Comparison of ENCODE assay signal across 16 cellular contexts in genomic region chr1:13697738-13698137, GRCh38. TPM values are rescaled to one million over a fixed set of nuclear protein-coding genes. Genes with fewer than 3 reads are reported as not detected.
DNase-seq lines count a peak whose midpoint lies in the region; ATAC-seq and TF ChIP-seq lines count a peak whose summit lies in the region.
"Had no signal": no experiment of that assay in that cellular context is flagged by ENCODE, and none has a peak within 500 bp of the region (broad histone marks: within the 10 kb centered on the region; RNA-seq: fewer than 3 reads in every experiment).

No MANE protein-coding gene starts in this region.

- CTCF ChIA-PET in HCT116 (lab: Charles Lee): no interaction called here

- H3K27me3 ChIP-seq in HCT116 (ENCODE audit: insufficient read depth, low read length) (no peaks in the 10 kb centered on the region), SU-DHL-6 (ENCODE audit: low read length) (no peaks in the 10 kb centered on the region), neuronal stem cell (ENCODE audit: control insufficient read depth in 3 of 3, insufficient read depth in 3 of 3, low read depth in 1 of 3, low read length in 3 of 3) (no peaks in the 10 kb centered on the region)
- H3K27me3 ChIP-seq: cardiac muscle cell, pancreas had no signal

- H4K91ac ChIP-seq in neuronal stem cell (ENCODE audit: low read depth, low read length, poor library complexity): no peak overlapping the region

- peaks cover 33 to 39% of the 10 kb centered on the region in 2 donors for H3K4me1 Mint-ChIP-seq in immature natural killer cell

- no peak overlapping the region for H2BK5ac ChIP-seq in neuronal stem cell (ENCODE audit: low read length)

- POLR2A ChIA-PET in HCT116 (lab: Charles Lee): no interaction called here

- peak overlapping the region in 4 of 5 donors; percentile 30 to 65 (median 42) for H3K4me3 Mint-ChIP-seq in immature natural killer cell
- H3K4me3 Mint-ChIP-seq: mesothelial cell of epicardium had no signal

- H3K23ac ChIP-seq in neuronal stem cell (ENCODE audit: low read depth, low read length, poor library complexity): no peak overlapping the region

- no peaks in the 10 kb centered on the region for H3K9me2 ChIP-seq in HCT116 (ENCODE audit: insufficient read depth)
- H3K9me2 ChIP-seq in SU-DHL-6 (replicated peaks; ENCODE audit: insufficient read depth, low read length): no peaks in the 10 kb centered on the region

- no peak overlapping the region for H4K8ac ChIP-seq in neuronal stem cell (ENCODE audit: low read depth, low read length)

- H3K79me1 ChIP-seq in neuronal stem cell (ENCODE audit: low read depth, low read length): peaks cover 4% of the 10 kb centered on the region

- H2AK5ac ChIP-seq in neuronal stem cell (ENCODE audit: low read depth, low read length): no peak overlapping the region

- H2AFZ ChIP-seq in HCT116 (ENCODE audit: low read depth, low read length, poor library complexity, severe bottlenecking) (no peak overlapping the region), SU-DHL-6 (ENCODE audit: low read depth, low read length, severe bottlenecking) (no peak overlapping the region), neuronal stem cell (ENCODE audit: low read length) (no peak overlapping the region)

- H3F3A ChIP-seq in SU-DHL-6 (ENCODE audit: insufficient read depth): peaks cover 34% of the 10 kb centered on the region

- H3K4ac ChIP-seq in neuronal stem cell (ENCODE audit: low read length): no peak overlapping the region

- no peaks in the 10 kb centered on the region for H3K36me3 ChIP-seq in HCT116 (ENCODE audit: control insufficient read depth in 1 of 2, insufficient read depth in 2 of 2, low read length in 2 of 2)
- no peaks in the 10 kb centered on the region for H3K36me3 ChIP-seq in SU-DHL-6 (ENCODE audit: low read length)
- H3K36me3 ChIP-seq in neuronal stem cell (replicated peaks in 1 of 2; ENCODE audit: control insufficient read depth in 2 of 2, insufficient read depth in 2 of 2, low read length in 2 of 2): no peaks in the 10 kb centered on the region
- H3K36me3 ChIP-seq: cardiac muscle cell, gastroesophageal sphincter, pancreas had no signal

- H3K79me2 ChIP-seq in HCT116 (ENCODE audit: insufficient read depth, low read length) (no peaks in the 10 kb centered on the region), SU-DHL-6 (ENCODE audit: insufficient read depth, low read length) (peaks cover 12% of the 10 kb centered on the region; the same call in 1 of the 2 replicates)

- peak; percentile 6 to 20 for DNase-seq in activated CD4-positive, alpha-beta T cell treated with anti-CD3 and anti-CD28 coated beads, Interleukin-2, amount 50 U/mL, for 48 hours
- no peak for DNase-seq in activated CD4-positive, alpha-beta T cell treated with anti-CD3 and anti-CD28 coated beads for 1 hour
- no peak for DNase-seq in HCT116 (ENCODE audit: low read depth, low spot score)
- no peak for DNase-seq in immature natural killer cell
- no peak for DNase-seq in NCI-H510A treated with DMSO at 0.1 percent for 48 hours (lab: John Stamatoyannopoulos, UW)
- no peak for DNase-seq in activated CD4-positive, CD25-positive, alpha-beta regulatory T cell treated with anti-CD3 and anti-CD28 coated beads, Interleukin-2, amount 50 U/mL, for 72 hours
- DNase-seq in neuronal stem cell (ENCODE audit: low spot score): no peak
- DNase-seq: activated CD4-positive, alpha-beta T cell treated with anti-CD3 and anti-CD28 coated beads, Interleukin-2, amount 50 U/mL, for 1 hour; activated gamma-delta T cell; NCI-H226; pancreas; stimulated activated CD4-positive, alpha-beta T cell treated with anti-CD3 and anti-CD28 coated beads, Interleukin-12 subunit alpha, Interleukin-12 subunit beta, amount 100 ng/mL, for 4 hours had no signal

- H3K4me1 ChIP-seq in HCT116 (ENCODE audit: control insufficient read depth in 1 of 2, insufficient read depth in 2 of 2, low read length in 2 of 2): peaks cover 0 to 13% of the 10 kb centered on the region in 2 experiments; a peak in 1 of 4 replicates
- peaks cover 0 to 6% of the 10 kb centered on the region in 2 donors for H3K4me1 ChIP-seq in neuronal stem cell (ENCODE audit: control insufficient read depth in 2 of 2, insufficient read depth in 1 of 2, low read depth in 1 of 2, low read length in 2 of 2)
- H3K4me1 ChIP-seq: pancreas had no signal

- no peaks in the 10 kb centered on the region for H3K36me3 Mint-ChIP-seq in immature natural killer cell

- H3K9me3 ChIP-seq in HCT116 (ENCODE audit: control insufficient read depth in 1 of 2, insufficient read depth in 1 of 2, low read depth in 1 of 2, low read length in 2 of 2): no peaks in the 10 kb centered on the region
- no peaks in the 10 kb centered on the region; the same call in 1 of the 2 replicates for H3K9me3 ChIP-seq in SU-DHL-6 (ENCODE audit: insufficient read depth, low read length)
- H3K9me3 ChIP-seq in neuronal stem cell (replicated peaks in 1 of 2; ENCODE audit: control insufficient read depth in 2 of 2, insufficient read depth in 1 of 2, low read depth in 1 of 2, low read length in 2 of 2): peaks cover 0 to 10% of the 10 kb centered on the region in 2 donors
- H3K9me3 ChIP-seq: gastroesophageal sphincter, pancreas had no signal

- H3K27ac Mint-ChIP-seq in immature natural killer cell: peak overlapping the region in 1 of 6 donors; percentile 65
- H3K27ac Mint-ChIP-seq: mesothelial cell of epicardium had no signal

- TF ChIP-seq CTCF in HCT116 (IDR thresholded peaks at IDR 0.05 in 2 of 3, conservative IDR thresholded peaks at IDR 0.05 in 1 of 3; ENCODE audit: borderline replicate concordance in 1 of 3, insufficient read depth in 1 of 3, low read depth in 2 of 3, low read length in 2 of 3): 0 out of 6 replicates have a peak, but pooled peaks of 1 of the 3 experiments have one; percentile 20
- peak; percentile 30 for TF ChIP-seq CTCF in SU-DHL-6 (IDR thresholded peaks at IDR 0.05; ENCODE audit: insufficient read depth, low read length, poor library complexity, severe bottlenecking)

- TF ChIP-seq POLR2A in HCT116 (IDR thresholded peaks at IDR 0.05; ENCODE audit: borderline replicate concordance, extremely low read depth, insufficient read depth, insufficient read length): no peak

- peaks cover 2 to 18% (median 9%) of the 10 kb centered on the region in 3 donors for H3K27me3 Mint-ChIP-seq in immature natural killer cell (ENCODE audit: low read depth in 3 of 3)

- TF ChIP-seq RAD21 in HCT116 (IDR thresholded peaks at IDR 0.05; ENCODE audit: low read depth): peak; percentile 30; the same call in 1 of the 2 replicates

- no peaks in the 10 kb centered on the region for H3K9me3 Mint-ChIP-seq in immature natural killer cell

- H3K14ac ChIP-seq in neuronal stem cell (ENCODE audit: low read length): no peak overlapping the region

- H3K18ac ChIP-seq in neuronal stem cell (ENCODE audit: low read length): no peak overlapping the region

- intact Hi-C loops in HCT116 (cut with micrococcal nuclease): no loop called here

- RAD21 ChIA-PET in HCT116 (lab: Charles Lee; ENCODE audit: low non-redundant PET in 1 of 2, low total read pairs in 2 of 2, uncharacterized antibody in 2 of 2, unreplicated experiment in 2 of 2): no interaction called here

- no peak overlapping the region for H2BK15ac ChIP-seq in neuronal stem cell (ENCODE audit: low read length)

- no peak overlapping the region for H2BK12ac ChIP-seq in neuronal stem cell (ENCODE audit: low read length)

- H3K4me2 ChIP-seq in HCT116 (ENCODE audit: low read length) (no peak overlapping the region), SU-DHL-6 (ENCODE audit: low read depth, low read length, poor library complexity, severe bottlenecking) (no peak overlapping the region), neuronal stem cell (ENCODE audit: insufficient read depth, low read length, poor library complexity, severe bottlenecking) (no peak overlapping the region)

- no TSS peak for BruUV-seq in HCT116 (replicated peaks; lab: Mats Ljungman, UMichigan)

- H3K27ac ChIP-seq in HCT116 (ENCODE audit: low read depth, low read length) (no peak overlapping the region), SU-DHL-6 (ENCODE audit: low read depth, low read length) (no peak overlapping the region), neuronal stem cell (replicated peaks; ENCODE audit: low read length) (no peak overlapping the region)
- H3K27ac ChIP-seq: cardiac muscle cell, gastroesophageal sphincter, pancreas had no signal

- WGBS in neuronal stem cell (ENCODE audit: extremely low coverage in 2 of 2, insufficient read length in 2 of 2, insufficient replicate concordance in 1 of 2), 2 donors: no CpG with 5 or more reads among the region's 2 CpGs

- no peak overlapping the region for H2BK120ac ChIP-seq in neuronal stem cell (ENCODE audit: low read depth, low read length)

- H3K9ac ChIP-seq in HCT116 (ENCODE audit: low read length) (no peak overlapping the region), SU-DHL-6 (ENCODE audit: low read length) (no peak overlapping the region), neuronal stem cell (ENCODE audit: low read depth, low read length, poor library complexity) (no peak overlapping the region)

- H3K4me3 ChIP-seq in HCT116 (replicated peaks in 1 of 2; ENCODE audit: low read depth in 1 of 2, low read length in 2 of 2) (no peak overlapping the region), SU-DHL-6 (ENCODE audit: insufficient read depth, low read length, poor library complexity, severe bottlenecking) (no peak overlapping the region), neuronal stem cell (ENCODE audit: low read length in 2 of 2) (no peak overlapping the region)
- H3K4me3 ChIP-seq: cardiac muscle cell, gastroesophageal sphincter, pancreas had no signal

- no peak for ATAC-seq in HCT116
- ATAC-seq: gastroesophageal sphincter, pancreas had no signal

- H4K20me1 ChIP-seq in HCT116 (ENCODE audit: insufficient read depth): no peaks in the 10 kb centered on the region
- no peaks in the 10 kb centered on the region for H4K20me1 ChIP-seq in SU-DHL-6 (ENCODE audit: low read depth, low read length)

TF ChIP-seq in HCT116, 20 proteins besides CTCF, POLR2A, EP300 and RAD21 (continues in another document):
- no peak for TF ChIP-seq CBX3 (IDR thresholded peaks at IDR 0.05; ENCODE audit: low read depth)
- TF ChIP-seq SIN3A (IDR thresholded peaks at IDR 0.05; ENCODE audit: low read depth): no peak
- TF ChIP-seq TCF7L2 (IDR thresholded peaks at IDR 0.05; ENCODE audit: borderline replicate concordance, extremely low read depth, insufficient read depth, insufficient read length): no peak
- TF ChIP-seq EZH2phosphoT487 (IDR thresholded peaks at IDR 0.05; ENCODE audit: borderline replicate concordance): no peak
- no peak for TF ChIP-seq FOSL1 (IDR thresholded peaks at IDR 0.05; ENCODE audit: low read depth)
- no peak for TF ChIP-seq ATF3 (IDR thresholded peaks at IDR 0.05)
- TF ChIP-seq SP1 (IDR thresholded peaks at IDR 0.05; ENCODE audit: low read depth): no peak
- TF ChIP-seq EZH2 (IDR thresholded peaks at IDR 0.05): no peak

RNA-seq across cellular contexts. Expression of gene PRDM2, which starts 2.2 kb away (rescaled TPM):
- 17.3 TPM for total RNA-seq in HCT116 (2021; ENCODE audit: unreplicated experiment)
- 2.9 and 3.7 TPM in 2 replicates for polyA plus RNA-seq in HCT116 (2012)
- 10 to 100 TPM in 2 of 3 donors, 1 to 10 TPM in 1; 9.6 to 34.1 (median 10.8) TPM for polyA plus RNA-seq in immature natural killer cell
- polyA plus RNA-seq in neuronal stem cell (2013, experiment 1 of 2): 27.5 TPM
- 26.8 TPM for polyA plus RNA-seq in neuronal stem cell (2013, experiment 2 of 2)

Comparison
In these comparisons a context has a peak if more than half of its experiments do, and no peak if none do; other contexts are left out.
1. DNase-seq: peak in activated CD4-positive, alpha-beta T cell treated with anti-CD3 and anti-CD28 coated beads, Interleukin-2, amount 50 U/mL, for 48 hours (2 of 2); none in activated CD4-positive, alpha-beta T cell treated with anti-CD3 and anti-CD28 coated beads for 1 hour (single experiment), HCT116 (single experiment), immature natural killer cell (0 of 3), NCI-H510A treated with DMSO at 0.1 percent for 48 hours (single experiment), activated CD4-positive, CD25-positive, alpha-beta regulatory T cell treated with anti-CD3 and anti-CD28 coated beads, Interleukin-2, amount 50 U/mL, for 72 hours (single experiment) and neuronal stem cell (single experiment).